ENCODE assay signal across 21 cellular contexts in genomic region chr13:34265016-34265692, GRCh38.
DNase-seq lines count a peak whose midpoint lies in the region; ATAC-seq and TF ChIP-seq lines count a peak whose summit lies in the region.
"Had no signal": no experiment of that assay in that cellular context is flagged by ENCODE, and none has a peak within 500 bp of the region (broad histone marks: within the 10 kb centered on the region; RNA-seq: fewer than 3 reads in every experiment).

No MANE protein-coding gene starts in this region.

- no peaks in the 10 kb centered on the region for H3K9me2 ChIP-seq in PC-3 (replicated peaks; ENCODE audit: low read length)

- no peaks in the 10 kb centered on the region for H3K4me1 Mint-ChIP-seq in activated CD4-positive, alpha-beta memory T cell treated with anti-CD3 and anti-CD28 coated beads, Interleukin-2, amount 10 ng/mL, durations not matched to agents 7 days and 5 days
- no peaks in the 10 kb centered on the region for H3K4me1 Mint-ChIP-seq in activated CD4-positive, alpha-beta T cell treated with anti-CD3 and anti-CD28 coated beads, Interleukin-2, amount 10 ng/mL, durations not matched to agents 24 days and 14 days

- WGBS in mesenchymal stem cell: 100% methylated on average over 2 of the region's 3 CpGs

- no peak for TF ChIP-seq CTCF in PC-3 (conservative IDR thresholded peaks at IDR 0.05; ENCODE audit: low read depth, low read length)
- no peak for TF ChIP-seq CTCF in choroid plexus epithelial cell (conservative IDR thresholded peaks at IDR 0.05; ENCODE audit: low read depth, low read length)

- peaks cover under 1% of the 10 kb centered on the region for H3K9me3 Mint-ChIP-seq in activated CD4-positive, alpha-beta memory T cell treated with anti-CD3 and anti-CD28 coated beads, Interleukin-2, amount 10 ng/mL, durations not matched to agents 7 days and 5 days
- H3K9me3 Mint-ChIP-seq in activated CD4-positive, alpha-beta T cell treated with anti-CD3 and anti-CD28 coated beads, Interleukin-2, amount 10 ng/mL, durations not matched to agents 24 days and 14 days: no peaks in the 10 kb centered on the region

- no peak overlapping the region for H3K4ac ChIP-seq in mesenchymal stem cell (ENCODE audit: low read depth in 1 of 2, low read length in 2 of 2)

- peak overlapping the region; percentile 27; the same call in 1 of the 2 replicates for H2AFZ ChIP-seq in PC-3 (ENCODE audit: low read length)
- H2AFZ ChIP-seq in mesenchymal stem cell (ENCODE audit: low read depth, low read length): no peak overlapping the region
- H2AFZ ChIP-seq: GM23248 had no signal

- H3K9ac ChIP-seq in PC-3 (ENCODE audit: low read length) (peak overlapping the region; percentile 67), mesenchymal stem cell (ENCODE audit: low read length) (no peak overlapping the region)
- H3K9ac ChIP-seq: GM23248 had no signal

- H3K4me1 ChIP-seq in PC-3 (ENCODE audit: insufficient read depth, low read length) (peaks cover 19% of the 10 kb centered on the region), mesenchymal stem cell (ENCODE audit: control insufficient read depth, insufficient read depth, low read depth, low read length) (no peaks in the 10 kb centered on the region)
- H3K4me1 ChIP-seq: SJSA1 had no signal

- H3K18ac ChIP-seq in mesenchymal stem cell (ENCODE audit: low read depth in 1 of 2, low read length in 2 of 2): no peak overlapping the region

- H3K36me3 Mint-ChIP-seq in activated CD4-positive, alpha-beta memory T cell treated with anti-CD3 and anti-CD28 coated beads, Interleukin-2, amount 10 ng/mL, durations not matched to agents 7 days and 5 days (ENCODE audit: low read depth): no peaks in the 10 kb centered on the region
- no peaks in the 10 kb centered on the region for H3K36me3 Mint-ChIP-seq in activated CD4-positive, alpha-beta T cell treated with anti-CD3 and anti-CD28 coated beads, Interleukin-2, amount 10 ng/mL, durations not matched to agents 24 days and 14 days (ENCODE audit: low read depth)

- no peak overlapping the region for H3K27ac Mint-ChIP-seq in activated CD4-positive, alpha-beta memory T cell treated with anti-CD3 and anti-CD28 coated beads, Interleukin-2, amount 10 ng/mL, durations not matched to agents 7 days and 5 days
- H3K27ac Mint-ChIP-seq in activated CD4-positive, alpha-beta T cell treated with anti-CD3 and anti-CD28 coated beads, Interleukin-2, amount 10 ng/mL, durations not matched to agents 24 days and 14 days: no peak overlapping the region

- no peak overlapping the region for H3K4me3 Mint-ChIP-seq in activated CD4-positive, alpha-beta memory T cell treated with anti-CD3 and anti-CD28 coated beads, Interleukin-2, amount 10 ng/mL, durations not matched to agents 7 days and 5 days
- H3K4me3 Mint-ChIP-seq in activated CD4-positive, alpha-beta T cell treated with anti-CD3 and anti-CD28 coated beads, Interleukin-2, amount 10 ng/mL, durations not matched to agents 24 days and 14 days: no peak overlapping the region

- no peaks in the 10 kb centered on the region for H3K79me1 ChIP-seq in mesenchymal stem cell (replicated peaks; ENCODE audit: low read length, poor library complexity, severe bottlenecking)

- H3K27ac ChIP-seq in PC-3 (ENCODE audit: low read length): peak overlapping the region; percentile 93
- H3K27ac ChIP-seq in mesenchymal stem cell (ENCODE audit: low read length, poor library complexity, severe bottlenecking): peak overlapping the region; percentile 28
- H3K27ac ChIP-seq: GM23248, SJSA1 had no signal

- peak; percentile 34 for DNase-seq in EL
- DNase-seq in PC-3: peak; percentile 78
- DNase-seq in choroid plexus epithelial cell (ENCODE audit: low read depth): peak; percentile 13
- DNase-seq in mesenchymal stem cell: no peak
- DNase-seq in activated CD4-positive, alpha-beta memory T cell treated with anti-CD3 and anti-CD28 coated beads, Interleukin-2, amount 10 ng/mL, durations not matched to agents 7 days and 5 days: no peak
- DNase-seq in activated CD8-positive, alpha-beta memory T cell treated with anti-CD3 and anti-CD28 coated beads, Interleukin-2, amount 50 U/mL, for 48 hours: no peak
- DNase-seq in activated CD4-positive, alpha-beta T cell treated with anti-CD3 and anti-CD28 coated beads, Interleukin-2, amount 10 ng/mL, durations not matched to agents 24 days and 14 days: no peak
- DNase-seq: C1 segment of cervical spinal cord, DMS79 treated with DMSO at 0.1 percent for 48 hours, GF-D8, GM23248, HCEC 1CT, KBM-7, MV-4-11, NCI-H1417, NCI-H187, NCI-H2227 treated with DMSO at 0.1 percent for 48 hours, NCI-H510A treated with DMSO at 0.1 percent for 48 hours, NCI-H774, SW 1271 had no signal

- POLR2A ChIA-PET in PC-3 (lab: Charles Lee; ENCODE audit: unreplicated experiment): no interaction called here
- POLR2A ChIA-PET in activated CD4-positive, alpha-beta memory T cell treated with anti-CD3 and anti-CD28 coated beads, Interleukin-2, amount 10 ng/mL, durations not matched to agents 7 days and 5 days (lab: Charles Lee): no interaction called here

- H2BK15ac ChIP-seq in mesenchymal stem cell (ENCODE audit: low read depth, poor library complexity, severe bottlenecking): no peak overlapping the region

- peak overlapping the region; percentile 57 for H3K4me2 ChIP-seq in PC-3 (ENCODE audit: low read length)
- no peak overlapping the region for H3K4me2 ChIP-seq in mesenchymal stem cell (ENCODE audit: low read length, poor library complexity, severe bottlenecking)

- ATAC-seq in PC-3: peak; percentile 87

- no peaks in the 10 kb centered on the region for H3K27me3 ChIP-seq in PC-3 (ENCODE audit: low read length)
- no peaks in the 10 kb centered on the region for H3K27me3 ChIP-seq in mesenchymal stem cell (ENCODE audit: control insufficient read depth in 1 of 2, insufficient read depth in 1 of 2, low read length in 2 of 2)
- H3K27me3 ChIP-seq: SJSA1 had no signal

- no peak overlapping the region for H4K8ac ChIP-seq in mesenchymal stem cell (ENCODE audit: low read length)

- CTCF ChIA-PET in PC-3 (lab: Charles Lee): interaction anchor here (0.6 kb wide), 1 partner anchor 1660 kb away, joined by 4 read pairs; no protein-coding TSS in a partner anchor
- CTCF ChIA-PET in activated CD4-positive, alpha-beta memory T cell treated with anti-CD3 and anti-CD28 coated beads, Interleukin-2, amount 10 ng/mL, durations not matched to agents 7 days and 5 days (lab: Charles Lee): no interaction called here

- H3K14ac ChIP-seq in mesenchymal stem cell (ENCODE audit: low read length in 2 of 2): no peak overlapping the region

- no peak overlapping the region for H3K23ac ChIP-seq in mesenchymal stem cell (ENCODE audit: low read length in 2 of 2)

- H2BK5ac ChIP-seq in mesenchymal stem cell (ENCODE audit: low read depth, low read length, poor library complexity, severe bottlenecking): no peak overlapping the region

- no peak overlapping the region for H2BK120ac ChIP-seq in mesenchymal stem cell (ENCODE audit: low read depth, low read length)

- no TSS peak for BruUV-seq in PC-3 (replicated peaks; lab: Mats Ljungman, UMichigan)

- H3K79me2 ChIP-seq in PC-3 (ENCODE audit: low read length): no peaks in the 10 kb centered on the region

- H3K9me3 ChIP-seq in PC-3 (ENCODE audit: low read length): no peaks in the 10 kb centered on the region
- peaks cover 3% of the 10 kb centered on the region for H3K9me3 ChIP-seq in mesenchymal stem cell (ENCODE audit: control insufficient read depth, low read length)
- H3K9me3 ChIP-seq: SJSA1 had no signal

- H2BK12ac ChIP-seq in mesenchymal stem cell (ENCODE audit: low read length in 2 of 2): no peak overlapping the region

- no peaks in the 10 kb centered on the region for H3K27me3 Mint-ChIP-seq in activated CD4-positive, alpha-beta memory T cell treated with anti-CD3 and anti-CD28 coated beads, Interleukin-2, amount 10 ng/mL, durations not matched to agents 7 days and 5 days
- H3K27me3 Mint-ChIP-seq in activated CD4-positive, alpha-beta T cell treated with anti-CD3 and anti-CD28 coated beads, Interleukin-2, amount 10 ng/mL, durations not matched to agents 24 days and 14 days: no peaks in the 10 kb centered on the region

- peaks cover 4% of the 10 kb centered on the region for H3F3A ChIP-seq in PC-3 (ENCODE audit: low read length, unreplicated experiment)

- H3K36me3 ChIP-seq in PC-3 (ENCODE audit: low read depth, low read length) (no peaks in the 10 kb centered on the region), mesenchymal stem cell (ENCODE audit: control insufficient read depth in 1 of 2, insufficient read depth in 2 of 2, low read depth in 1 of 2, low read length in 2 of 2) (no peaks in the 10 kb centered on the region)
- H3K36me3 ChIP-seq: SJSA1 had no signal

- H4K91ac ChIP-seq in mesenchymal stem cell (ENCODE audit: low read length): no peak overlapping the region

- H2AK5ac ChIP-seq in mesenchymal stem cell (ENCODE audit: low read length, severe bottlenecking): no peak overlapping the region

- H4K20me1 ChIP-seq in PC-3 (ENCODE audit: low read length): no peaks in the 10 kb centered on the region

- intact Hi-C loops in PC-3 (cut with micrococcal nuclease): loop anchor here (2.0 to 10.0 kb wide), 5 partner anchors 64 to 202 kb away; no protein-coding TSS in a partner anchor
- intact Hi-C loops in activated CD4-positive, alpha-beta T cell treated with anti-CD3 and anti-CD28 coated beads, Interleukin-2, amount 10 ng/mL, durations not matched to agents 24 days and 14 days (cut with micrococcal nuclease): no loop called here

- H3K4me3 ChIP-seq in PC-3 (ENCODE audit: low read length) (no peak overlapping the region; the same call in 1 of the 2 replicates), choroid plexus epithelial cell (ENCODE audit: low read depth, low read length) (no peak overlapping the region), mesenchymal stem cell (ENCODE audit: insufficient read depth in 1 of 2, low read depth in 1 of 2, low read length in 2 of 2) (no peak overlapping the region)
- H3K4me3 ChIP-seq: GM23248, SJSA1 had no signal

Comparison
In these comparisons a context has a peak if more than half of its experiments do, and no peak if none do; other contexts are left out.
1. DNase-seq: peak in EL (single experiment), PC-3 (single experiment) and choroid plexus epithelial cell (single experiment); none in mesenchymal stem cell (single experiment), activated CD4-positive, alpha-beta memory T cell treated with anti-CD3 and anti-CD28 coated beads, Interleukin-2, amount 10 ng/mL, durations not matched to agents 7 days and 5 days (single experiment), activated CD8-positive, alpha-beta memory T cell treated with anti-CD3 and anti-CD28 coated beads, Interleukin-2, amount 50 U/mL, for 48 hours (single experiment) and activated CD4-positive, alpha-beta T cell treated with anti-CD3 and anti-CD28 coated beads, Interleukin-2, amount 10 ng/mL, durations not matched to agents 24 days and 14 days (single experiment).